In genomic region chr19:5080030-5080644, GRCh38 we compare ENCODE assay signal across 1 cellular context.
TF ChIP-seq lines count a peak whose summit lies in the region.

No MANE protein-coding gene starts in this region.

TF ChIP-seq in K562, 482 proteins besides CTCF, POLR2A, EP300 and RAD21:
- TF ChIP-seq PRMT5 (CRISPR knock-in tag; IDR thresholded peaks at IDR 0.05), result no peak
- TF ChIP-seq MEIS2 (IDR thresholded peaks at IDR 0.05; ENCODE audit: partially characterized antibody), result peak; percentile 89
- TF ChIP-seq SNAPC5 (CRISPR knock-in tag; IDR thresholded peaks at IDR 0.05), result no peak
- no peak for TF ChIP-seq PBX2 (CRISPR knock-in tag; IDR thresholded peaks at IDR 0.05; ENCODE audit: low read depth)
- peak; percentile 77 for TF ChIP-seq PBX2 (tag; conservative IDR thresholded peaks at IDR 0.05; ENCODE audit: low read depth)
- peak; percentile 53 for TF ChIP-seq PKNOX1 (IDR thresholded peaks at IDR 0.05)
- no peak for TF ChIP-seq ZBTB33 (CRISPR knock-in tag; IDR thresholded peaks at IDR 0.05)
- no peak for TF ChIP-seq ZFP91 (CRISPR knock-in tag; IDR thresholded peaks at IDR 0.05)
- TF ChIP-seq NFIC (IDR thresholded peaks at IDR 0.05), result peak; percentile 72
TF ChIP-seq in K562: peak in this region for 4.
